29 cellular contexts compared by ENCODE assay signal in genomic region chr9:124042168-124042775, GRCh38. TPM values are rescaled to one million over a fixed set of nuclear protein-coding genes. Genes with fewer than 3 reads are reported as not detected.
DNase-seq lines count a peak whose midpoint lies in the region; FAIRE-seq and TF ChIP-seq lines count a peak whose summit lies in the region.
"Had no signal": no experiment of that assay in that cellular context is flagged by ENCODE, and none has a peak within 500 bp of the region (broad histone marks: within the 10 kb centered on the region; RNA-seq: fewer than 3 reads in every experiment).

No MANE protein-coding gene starts in this region.

- H3K4me1 ChIP-seq in small intestine (ENCODE audit: control insufficient read depth in 2 of 2, insufficient read depth in 1 of 2, low read depth in 1 of 2, low read length in 1 of 2), result peaks cover 0 to 2% of the 10 kb centered on the region in 2 donors
- H3K4me1 ChIP-seq: Caco-2 had no signal

- TF ChIP-seq CTCF in C4-2B (conservative IDR thresholded peaks at IDR 0.05) (no peak), brain (conservative IDR thresholded peaks at IDR 0.05) (no peak), nephron (IDR thresholded peaks at IDR 0.05; ENCODE audit: unreplicated experiment in 3 of 3) (no peak)

- DNase-seq in DMS53 (lab: John Stamatoyannopoulos, UW) (peak; percentile 34), DMS53 treated with DMSO at 0.1 percent for 48 hours (lab: John Stamatoyannopoulos, UW; ENCODE audit: unreplicated experiment) (no peak), UCSD-AML1 (lab: John Stamatoyannopoulos, UW; ENCODE audit: unreplicated experiment) (no peak), small intestine (no peak), NCI-H1417 (lab: John Stamatoyannopoulos, UW) (no peak)
- DNase-seq: activated CD4-positive, alpha-beta T cell treated with anti-CD3 and anti-CD28 coated beads, Interleukin-2, amount 10 ng/mL, durations not matched to agents 7 days and 5 days; AML-193; Caco-2; GOT3; immature natural killer cell; IMR-90; NCI-H187 treated with DMSO at 0.1 percent for 48 hours; NCI-H345; NK-92 treated with Interleukin-12 subunit alpha and Interleukin-12 subunit beta, amount 100 ng/mL, for 24 hours; stimulated activated CD4-positive, alpha-beta T cell treated with anti-CD3 and anti-CD28 coated beads, Interleukin-2, amount 100 ng/mL, for 48 hours; stimulated activated naive CD4-positive, alpha-beta T cell treated with Interleukin-2 at 50 U/mL for 16 hours; tibial artery; WERI-Rb-1 had no signal

- H3K27ac ChIP-seq in C4-2B (peak overlapping the region; percentile 4; the same call in 1 of the 2 replicates), small intestine (ENCODE audit: low read depth in 1 of 2, low read length in 1 of 2) (no peak overlapping the region)
- H3K27ac ChIP-seq: ascending aorta, hepatocyte, tibial artery, WERI-Rb-1 had no signal

- H3K9me3 Mint-ChIP-seq in brain (peaks cover 0 to 4% (median 0%) of the 10 kb centered on the region in 5 experiments), nephron (no peaks in the 10 kb centered on the region)
- H3K9me3 Mint-ChIP-seq: activated CD4-positive, alpha-beta T cell treated with anti-CD3 and anti-CD28 coated beads, Interleukin-2, amount 10 ng/mL, durations not matched to agents 7 days and 5 days; activated naive CD4-positive, alpha-beta T cell treated with anti-CD3 and anti-CD28 coated beads, Interleukin-2, amount 50 U/mL, for 72 hours; activated T-helper 1 cell treated with anti-CD3 and anti-CD28 coated beads, Interleukin-12 subunit alpha, Interleukin-12 subunit beta, Interleukin-2, Interleukin-4 antibody, amounts not matched to agents 30 ng/mL and 10 ng/mL and 1 ng/mL, durations not matched to agents 14 hours and 24 hours and 36 hours; central memory CD8-positive, alpha-beta T cell; immature natural killer cell; neural crest cell had no signal

- no peaks in the 10 kb centered on the region for H3K36me3 Mint-ChIP-seq in brain
- no peaks in the 10 kb centered on the region for H3K36me3 Mint-ChIP-seq in nephron (ENCODE audit: low read depth)
- H3K36me3 Mint-ChIP-seq: activated naive CD4-positive, alpha-beta T cell treated with anti-CD3 and anti-CD28 coated beads, Interleukin-2, amount 50 U/mL, for 72 hours had no signal

- peaks cover 0 to 22% of the 10 kb centered on the region in 2 donors for H3K27me3 ChIP-seq in small intestine (ENCODE audit: control insufficient read depth in 2 of 2, insufficient read depth in 2 of 2, low read length in 2 of 2)

- no peaks in the 10 kb centered on the region for H3K36me3 ChIP-seq in small intestine (ENCODE audit: control insufficient read depth in 2 of 2, insufficient read depth in 2 of 2, low read length in 2 of 2)
- H3K36me3 ChIP-seq: ascending aorta, tibial artery, WERI-Rb-1 had no signal

- H3K27ac Mint-ChIP-seq in brain, result peak overlapping the region in 1 of 5 experiments; percentile 46
- H3K27ac Mint-ChIP-seq in nephron, result no peak overlapping the region
- H3K27ac Mint-ChIP-seq: activated CD4-positive, alpha-beta T cell treated with anti-CD3 and anti-CD28 coated beads, Interleukin-2, amount 10 ng/mL, durations not matched to agents 7 days and 5 days; activated naive CD4-positive, alpha-beta T cell treated with anti-CD3 and anti-CD28 coated beads, Interleukin-2, amount 50 U/mL, for 72 hours; activated T-helper 1 cell treated with anti-CD3 and anti-CD28 coated beads, Interleukin-12 subunit alpha, Interleukin-12 subunit beta, Interleukin-2, Interleukin-4 antibody, amounts not matched to agents 30 ng/mL and 10 ng/mL and 1 ng/mL, durations not matched to agents 14 hours and 24 hours and 36 hours; immature natural killer cell had no signal

- H3K4me3 Mint-ChIP-seq in brain, result peak overlapping the region in 3 of 5 experiments; percentile 13 to 53 (median 35)
- peak overlapping the region; percentile 14 to 34 (median 22) for H3K4me3 Mint-ChIP-seq in nephron
- H3K4me3 Mint-ChIP-seq: activated CD4-positive, alpha-beta T cell treated with anti-CD3 and anti-CD28 coated beads, Interleukin-2, amount 10 ng/mL, durations not matched to agents 7 days and 5 days; activated T-helper 1 cell treated with anti-CD3 and anti-CD28 coated beads, Interleukin-12 subunit alpha, Interleukin-12 subunit beta, Interleukin-2, Interleukin-4 antibody, amounts not matched to agents 30 ng/mL and 10 ng/mL and 1 ng/mL, durations not matched to agents 14 hours and 24 hours and 36 hours; central memory CD8-positive, alpha-beta T cell; neural crest cell had no signal

- no peak overlapping the region for H3K4me3 ChIP-seq in small intestine (ENCODE audit: low read depth in 1 of 2, low read length in 2 of 2)
- H3K4me3 ChIP-seq: ascending aorta, hepatocyte, smooth muscle cell, tibial artery had no signal

- 17 to 47% (median 32%) methylated on average over 12 of the region's 12 CpGs for WGBS in small intestine, 3 donors

- no peaks in the 10 kb centered on the region for H3K9me3 ChIP-seq in small intestine (ENCODE audit: control insufficient read depth, low read depth)
- H3K9me3 ChIP-seq: ascending aorta, Caco-2, tibial artery had no signal

- no peak for FAIRE-seq in small intestine (lab: Jason Lieb, UNC)
- FAIRE-seq: G401.6 had no signal

- H3K27me3 Mint-ChIP-seq in brain (peaks cover 39% of the 10 kb centered on the region), nephron (ENCODE audit: low read depth) (peaks cover 90% of the 10 kb centered on the region)

- H3K4me1 Mint-ChIP-seq in brain (peaks cover 6% of the 10 kb centered on the region), nephron (no peaks in the 10 kb centered on the region)
- H3K4me1 Mint-ChIP-seq: central memory CD8-positive, alpha-beta T cell had no signal

RNA-seq across cellular contexts. Expression of gene LHX2, which starts 30.7 kb away (rescaled TPM):
- polyA plus RNA-seq in brain (ENCODE audit: insufficient read depth, low read depth, low replicate concordance), result 283 TPM
- polyA plus RNA-seq in small intestine, result not detected
- polyA plus RNA-seq: hepatocyte, immature natural killer cell, IMR-90, smooth muscle cell had no signal

Comparison
In these comparisons a context has a peak if more than half of its experiments do, and no peak if none do; other contexts are left out.
1. RNA of gene LHX2, which starts 30.7 kb away (polyA plus RNA-seq): 283 TPM in brain (single experiment); not detected in small intestine; every median in the first group is over 100 times any median in the second.